ENCODE assay signal across 27 cellular contexts in the genomic region with DNA sequence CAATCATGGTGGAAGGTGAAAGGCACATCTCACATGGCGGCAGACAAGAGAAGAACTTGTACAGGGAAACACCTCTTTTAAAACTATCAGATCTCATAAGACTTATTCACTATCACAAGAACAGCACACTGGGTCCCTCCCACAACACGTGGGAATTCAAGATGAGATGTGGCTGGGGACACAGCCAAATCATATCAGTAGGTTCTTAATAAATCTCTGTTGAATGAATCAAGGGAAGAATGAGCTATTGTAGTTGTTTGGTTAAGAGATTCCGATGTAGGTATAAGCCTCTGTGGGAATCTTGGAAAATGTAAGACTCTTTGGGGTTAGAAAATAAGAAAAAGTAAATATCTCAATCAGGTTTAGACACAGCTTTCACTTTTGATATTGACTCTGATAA.
"Had no signal": no experiment of that assay in that cellular context is flagged by ENCODE, and none has a peak within 500 bp of the region (broad histone marks: within the 10 kb centered on the region; RNA-seq: fewer than 3 reads in every experiment).

No MANE protein-coding gene starts in this region.

- DNase-seq: dermis blood vessel endothelial cell; effector memory CD4-positive, alpha-beta T cell; esophagus squamous epithelium; hypothalamus; immature natural killer cell; left ventricle myocardium superior; lower lobe of right lung; naive thymus-derived CD8-positive, alpha-beta T cell; nephron progenitor cell; occipital lobe; pancreas; retina; right lobe of liver; small intestine; stimulated activated CD4-positive, alpha-beta T cell treated with anti-CD3 and anti-CD28 coated beads, Interleukin-15, amount 100 ng/mL, for 24 hours; stimulated activated CD4-positive, alpha-beta T cell treated with anti-CD3 and anti-CD28 coated beads, Interleukin-4, amount 100 ng/mL, for 1 hour; stimulated activated CD8-positive, alpha-beta memory T cell treated with anti-CD3 and anti-CD28 coated beads, Interleukin-4, amount 100 ng/mL, for 48 hours; stimulated activated naive CD4-positive, alpha-beta T cell; stimulated activated naive CD8-positive, alpha-beta T cell treated with anti-CD3 and anti-CD28 coated beads, Interleukin-15, amount 100 ng/mL, for 72 hours; transverse colon; upper lobe of right lung; uterus had no signal

- FAIRE-seq: endothelial cell of umbilical vein, frontal cortex, keratinocyte, pancreas, small intestine had no signal

- H3K4me1 ChIP-seq: right lobe of liver, suprapubic skin, upper lobe of right lung, uterus had no signal

- H3K4me1 Mint-ChIP-seq: immature natural killer cell; naive thymus-derived CD8-positive, alpha-beta T cell had no signal

- H3K36me3 Mint-ChIP-seq: immature natural killer cell; naive thymus-derived CD8-positive, alpha-beta T cell had no signal

- H3K27ac ChIP-seq: coronary artery, esophagus squamous epithelium, lower lobe of right lung, pancreas, right lobe of liver, suprapubic skin, transverse colon, upper lobe of right lung, uterus had no signal

- H3K27me3 Mint-ChIP-seq: naive thymus-derived CD8-positive, alpha-beta T cell had no signal

- H3K36me3 ChIP-seq: esophagus squamous epithelium, lower lobe of right lung, pancreas, right lobe of liver, suprapubic skin, transverse colon, upper lobe of right lung, uterus had no signal

- H3K27me3 ChIP-seq: esophagus squamous epithelium, pancreas, right lobe of liver, suprapubic skin, transverse colon, upper lobe of right lung, uterus had no signal

- H3K4me3 ChIP-seq: coronary artery, esophagus squamous epithelium, lower lobe of right lung, pancreas, right lobe of liver, suprapubic skin, transverse colon, upper lobe of right lung, uterus had no signal

- H3K9me3 ChIP-seq: esophagus squamous epithelium, lower lobe of right lung, pancreas, right lobe of liver, suprapubic skin, transverse colon, upper lobe of right lung, uterus had no signal

- H3K4me3 Mint-ChIP-seq: immature natural killer cell; naive thymus-derived CD8-positive, alpha-beta T cell; nephron progenitor cell; stimulated activated naive CD8-positive, alpha-beta T cell treated with anti-CD3 and anti-CD28 coated beads, Interleukin-15, amount 100 ng/mL, for 72 hours had no signal

- H3K27ac Mint-ChIP-seq: immature natural killer cell; naive thymus-derived CD8-positive, alpha-beta T cell; nephron progenitor cell had no signal
